ENCODE assay signal across 8 cellular contexts in the genomic region with DNA sequence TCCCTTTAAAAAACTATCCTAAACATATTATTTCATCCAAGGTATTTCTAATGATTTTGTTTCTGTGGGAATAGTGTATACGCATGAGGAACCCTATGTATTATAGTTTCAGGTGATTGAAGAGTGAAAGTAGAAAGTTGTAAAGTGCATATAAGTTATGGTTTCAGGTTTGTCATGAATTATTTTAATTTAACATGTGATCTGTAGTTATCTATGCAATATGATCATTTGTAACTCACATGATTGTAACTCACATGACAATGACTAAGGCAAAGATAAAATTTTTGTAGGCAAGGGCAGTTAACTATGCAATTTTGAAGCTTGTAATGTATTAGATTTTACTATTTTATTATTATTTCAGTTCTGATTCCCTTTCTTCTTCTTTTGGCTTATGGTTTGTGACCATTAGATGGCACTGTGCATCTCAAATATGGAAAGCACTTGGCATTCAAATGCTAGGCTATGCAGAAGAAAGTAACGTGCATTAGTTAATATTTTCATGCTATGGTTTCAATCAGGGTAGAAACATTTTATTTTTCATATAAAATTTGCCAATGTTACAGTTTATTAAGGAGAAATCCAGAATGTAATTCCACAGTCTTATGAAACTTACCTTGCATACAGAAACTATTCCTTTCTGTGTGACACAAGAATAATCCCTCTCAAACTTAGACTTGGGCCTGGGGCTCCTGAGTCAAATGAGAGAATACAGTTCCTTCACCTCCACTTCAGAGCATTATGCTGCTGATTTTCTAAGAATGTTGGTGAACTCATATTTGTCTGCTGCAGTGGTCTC. TPM values are rescaled to one million over a fixed set of nuclear protein-coding genes. Genes with fewer than 3 reads are reported as not detected.
DNase-seq lines count a peak whose midpoint lies in the region; ATAC-seq and TF ChIP-seq lines count a peak whose summit lies in the region.

No MANE protein-coding gene starts in this region.

- H3K4me2 ChIP-seq in neuronal stem cell (ENCODE audit: insufficient read depth, low read length, poor library complexity, severe bottlenecking), result no peak overlapping the region

- TF ChIP-seq POLR2A in esophagus muscularis mucosa (IDR thresholded peaks at IDR 0.05; ENCODE audit: low read depth) (no peak), prostate gland (IDR thresholded peaks at IDR 0.05) (no peak)

- H2BK5ac ChIP-seq in neuronal stem cell (ENCODE audit: low read length), result no peak overlapping the region

- H3K79me1 ChIP-seq in neuronal stem cell (ENCODE audit: low read depth, low read length), result no peaks in the 10 kb centered on the region

- H2AFZ ChIP-seq in neuronal stem cell (ENCODE audit: low read length), result no peak overlapping the region

- TF ChIP-seq CTCF in esophagus muscularis mucosa (IDR thresholded peaks at IDR 0.05) (peak; percentile 38 to 57 (median 46)), prostate gland (IDR thresholded peaks at IDR 0.05) (peak in 3 of 4 experiments; percentile 59 to 80 (median 76))

- no peak for TF ChIP-seq EP300 in esophagus muscularis mucosa (IDR thresholded peaks at IDR 0.05)

- H3K9me3 ChIP-seq in esophagus muscularis mucosa (no peaks in the 10 kb centered on the region), prostate gland (no peaks in the 10 kb centered on the region), neuronal stem cell (replicated peaks in 1 of 2; ENCODE audit: control insufficient read depth in 2 of 2, insufficient read depth in 1 of 2, low read depth in 1 of 2, low read length in 2 of 2) (no peaks in the 10 kb centered on the region)

- intact Hi-C loops in esophagus muscularis mucosa (cut with DNase I) (loop anchor here (10.0 kb wide), 2 partner anchors 148 to 538 kb away; no protein-coding TSS in a partner anchor), prostate gland (cut with DNase I) (loop anchor here (5.0 kb wide), 1 partner anchor 160 kb away; no protein-coding TSS in a partner anchor)

- no peaks in the 10 kb centered on the region for H3K27me3 ChIP-seq in esophagus muscularis mucosa
- no peaks in the 10 kb centered on the region for H3K27me3 ChIP-seq in prostate gland (replicated peaks; ENCODE audit: insufficient read depth)
- peaks cover 0 to 4% (median 0%) of the 10 kb centered on the region in 3 experiments for H3K27me3 ChIP-seq in neuronal stem cell (ENCODE audit: control insufficient read depth in 3 of 3, insufficient read depth in 3 of 3, low read depth in 1 of 3, low read length in 3 of 3)

- H4K8ac ChIP-seq in neuronal stem cell (ENCODE audit: low read depth, low read length), result no peak overlapping the region

- 34% methylated on average over 2 of the region's 2 CpGs for WGBS in esophagus muscularis mucosa
- WGBS in prostate gland, result 24% methylated on average over 2 of the region's 2 CpGs
- no CpG with 5 or more reads among the region's 2 CpGs for WGBS in neuronal stem cell (ENCODE audit: extremely low coverage in 2 of 2, insufficient read length in 2 of 2, insufficient replicate concordance in 1 of 2), 2 donors

- no peak overlapping the region for H2AK5ac ChIP-seq in neuronal stem cell (ENCODE audit: low read depth, low read length)

- H3K23ac ChIP-seq in neuronal stem cell (ENCODE audit: low read depth, low read length, poor library complexity), result no peak overlapping the region

- peak; percentile 54 for ATAC-seq in HG03378 (IDR thresholded peaks at IDR 0.05; ENCODE audit: unreplicated experiment)

- DNase-seq in NOMO-1 treated with DMSO at 0.1 percent for 48 hours (lab: John Stamatoyannopoulos, UW; ENCODE audit: unreplicated experiment) (peak; percentile 8), NOMO-1 treated with dmso at 0.1 percent for 144 hours (lab: John Stamatoyannopoulos, UW; ENCODE audit: unreplicated experiment) (no peak), RPMI8226 (peak; percentile 12), esophagus muscularis mucosa (ENCODE audit: extremely low spot score) (peak; percentile 4), prostate gland (ENCODE audit: low spot score) (no peak), T-helper 9 cell (no peak), neuronal stem cell (ENCODE audit: low spot score) (no peak)

- H4K91ac ChIP-seq in neuronal stem cell (ENCODE audit: low read depth, low read length, poor library complexity), result no peak overlapping the region

- H3K4me3 ChIP-seq in esophagus muscularis mucosa (no peak overlapping the region), prostate gland (no peak overlapping the region), neuronal stem cell (ENCODE audit: low read length in 2 of 2) (no peak overlapping the region)

- H3K18ac ChIP-seq in neuronal stem cell (ENCODE audit: low read length), result no peak overlapping the region

- H3K36me3 ChIP-seq in esophagus muscularis mucosa (no peaks in the 10 kb centered on the region), prostate gland (no peaks in the 10 kb centered on the region), neuronal stem cell (replicated peaks in 1 of 2; ENCODE audit: control insufficient read depth in 2 of 2, insufficient read depth in 2 of 2, low read length in 2 of 2) (no peaks in the 10 kb centered on the region)

- H2BK15ac ChIP-seq in neuronal stem cell (ENCODE audit: low read length), result no peak overlapping the region

- H3K4me1 ChIP-seq in esophagus muscularis mucosa (peaks cover 0 to 4% (median 0%) of the 10 kb centered on the region in 4 donors), prostate gland (replicated peaks) (no peaks in the 10 kb centered on the region), neuronal stem cell (ENCODE audit: control insufficient read depth in 2 of 2, insufficient read depth in 1 of 2, low read depth in 1 of 2, low read length in 2 of 2) (no peaks in the 10 kb centered on the region)

- H3K27ac ChIP-seq in esophagus muscularis mucosa (replicated peaks in 1 of 4) (no peak overlapping the region), prostate gland (no peak overlapping the region), neuronal stem cell (replicated peaks; ENCODE audit: low read length) (no peak overlapping the region)

- no peak overlapping the region for H2BK120ac ChIP-seq in neuronal stem cell (ENCODE audit: low read depth, low read length)

- no peak overlapping the region for H3K9ac ChIP-seq in neuronal stem cell (ENCODE audit: low read depth, low read length, poor library complexity)

- H3K4ac ChIP-seq in neuronal stem cell (ENCODE audit: low read length), result no peak overlapping the region

- H2BK12ac ChIP-seq in neuronal stem cell (ENCODE audit: low read length), result no peak overlapping the region

- no peak overlapping the region for H3K14ac ChIP-seq in neuronal stem cell (ENCODE audit: low read length)

RNA-seq across cellular contexts. Expression of a gene that starts 15.8 kb away (rescaled TPM):
- total RNA-seq in esophagus muscularis mucosa (1 to 10 TPM in 3 of 4 donors, under 1 TPM in 1; 0.83 to 4.4 (median 3.0) TPM), prostate gland (10 to 100 TPM; 57.1 to 98.5 TPM)
- polyA plus RNA-seq in neuronal stem cell (2013, experiment 1 of 2), result 0.03 TPM
- 0.06 TPM for polyA plus RNA-seq in neuronal stem cell (2013, experiment 2 of 2)

RNA-seq across cellular contexts. Expression of a gene that starts 24.5 kb away (rescaled TPM):
- total RNA-seq in esophagus muscularis mucosa, result 10 to 100 TPM; 13.3 to 67.6 (median 32.2) TPM
- total RNA-seq in prostate gland, result 10 to 100 TPM; 27.6 to 33.9 TPM
- polyA plus RNA-seq in neuronal stem cell (2013, experiment 1 of 2), result 0.99 TPM
- 1.2 TPM for polyA plus RNA-seq in neuronal stem cell (2013, experiment 2 of 2)

Comparison
In these comparisons a context has a peak if more than half of its experiments do, and no peak if none do; other contexts are left out.
1. DNase-seq: peak in NOMO-1 treated with DMSO at 0.1 percent for 48 hours (single experiment), RPMI8226 (single experiment) and esophagus muscularis mucosa (single experiment); none in NOMO-1 treated with dmso at 0.1 percent for 144 hours (single experiment), prostate gland (single experiment), T-helper 9 cell (single experiment) and neuronal stem cell (single experiment).
2. RNA of a gene that starts 15.8 kb away (total RNA-seq): 57.1 to 98.5 TPM in prostate gland; 0.83 to 4.4 TPM in esophagus muscularis mucosa; every median in the first group is over 10 times any median in the second.